Comparison of ENCODE assay signal across 9 cellular contexts in genomic region chr2:217790681-217791392, GRCh38.
A peak's percentile ranks its signal among the peaks of the same experiment; 100 is the strongest.
DNase-seq lines count a peak whose midpoint lies in the region; ATAC-seq and TF ChIP-seq lines count a peak whose summit lies in the region.
"Had no signal": no experiment of that assay in that cellular context is flagged by ENCODE, and none has a peak within 500 bp of the region (broad histone marks: within the 10 kb centered on the region; RNA-seq: fewer than 3 reads in every experiment).

No MANE protein-coding gene starts in this region.

- H3K27me3 Mint-ChIP-seq in IgD-negative memory B cell (no peaks in the 10 kb centered on the region), MCF 10A (ENCODE audit: insufficient read depth, unreplicated experiment) (no peaks in the 10 kb centered on the region), naive B cell (no peaks in the 10 kb centered on the region)

- H3K36me3 Mint-ChIP-seq in IgD-negative memory B cell (no peaks in the 10 kb centered on the region), MCF 10A (ENCODE audit: insufficient read depth, unreplicated experiment) (no peaks in the 10 kb centered on the region), naive B cell (no peaks in the 10 kb centered on the region)

- CTCF ChIA-PET in BJ (lab: Yijun Ruan, JAX) (interaction anchor here (0.5 to 10.8 kb wide), 23 partner anchors 12 to 290 kb away, joined by 3 to 264 read pairs (median 7); partner anchors contain the start of gene RUFY4), MCF 10A (lab: Yijun Ruan, JAX) (interaction anchor here (0.6 to 10.6 kb wide), 25 partner anchors 8 to 277 kb away, joined by 3 to 678 read pairs (median 6); no protein-coding TSS in a partner anchor)

- H3K27me3 ChIP-seq in BJ (ENCODE audit: control insufficient read depth, insufficient read depth, low read length) (no peaks in the 10 kb centered on the region), SJCRH30 (no peaks in the 10 kb centered on the region; the same call in 1 of the 2 replicates)

- POLR2A ChIA-PET in BJ (lab: Charles Lee) (no interaction called here), MCF 10A (lab: Yijun Ruan, JAX) (interaction anchor here (0.6 to 1.8 kb wide), 3 partner anchors 26 to 96 kb away, joined by 3 to 8 read pairs (median 3); no protein-coding TSS in a partner anchor)

- DNase-seq in BJ (ENCODE audit: low read depth) (peak; percentile 14), MCF 10A (ENCODE audit: unreplicated experiment) (peak; percentile 49), naive B cell (no peak), HuH-7 (ENCODE audit: low spot score) (no peak), NCI-H187 treated with DMSO at 0.1 percent for 48 hours (lab: John Stamatoyannopoulos, UW) (no peak), NCI-H526 treated with DMSO at 0.1 percent for 48 hours (lab: John Stamatoyannopoulos, UW) (no peak), SJCRH30 (no peak)

- TF ChIP-seq CTCF in BJ (IDR thresholded peaks at IDR 0.05; ENCODE audit: insufficient read depth, low read depth, low read length) (no peak), MCF 10A (IDR thresholded peaks at IDR 0.05; ENCODE audit: unreplicated experiment) (no peak)

- H3K9me3 Mint-ChIP-seq in IgD-negative memory B cell (peaks cover 0 to 1% (median 0%) of the 10 kb centered on the region in 3 donors), MCF 10A (ENCODE audit: unreplicated experiment) (no peaks in the 10 kb centered on the region), naive B cell (peaks cover 0 to 2% (median 0%) of the 10 kb centered on the region in 7 donors)

- no TSS peak for BruUV-seq in MCF 10A (replicated peaks; lab: Mats Ljungman, UMichigan)

- no peaks in the 10 kb centered on the region for H3K4me1 ChIP-seq in SJCRH30

- H3K27ac Mint-ChIP-seq in IgD-negative memory B cell, result peak overlapping the region in 1 of 3 donors; percentile 27
- no peak overlapping the region for H3K27ac Mint-ChIP-seq in MCF 10A (ENCODE audit: low read depth, unreplicated experiment)
- H3K27ac Mint-ChIP-seq in naive B cell, result peak overlapping the region in 4 of 6 donors; percentile 44 to 91 (median 50)
- H3K27ac Mint-ChIP-seq: WTC11 had no signal

- H3K4me1 Mint-ChIP-seq in IgD-negative memory B cell (peaks cover 7 to 13% (median 7%) of the 10 kb centered on the region in 3 donors), MCF 10A (ENCODE audit: insufficient read depth, unreplicated experiment) (peaks cover 9% of the 10 kb centered on the region), naive B cell (peaks cover 23 to 43% (median 33%) of the 10 kb centered on the region in 3 donors)

- no peak for ATAC-seq in naive B cell (ENCODE audit: low read depth in 2 of 2)
- ATAC-seq: WTC11 had no signal

- H3K4me3 Mint-ChIP-seq in IgD-negative memory B cell (peak overlapping the region; percentile 18 to 90 (median 80)), MCF 10A (ENCODE audit: unreplicated experiment) (no peak overlapping the region), naive B cell (peak overlapping the region; percentile 72 to 94 (median 86))
- H3K4me3 Mint-ChIP-seq: WTC11 had no signal

- no peaks in the 10 kb centered on the region for H3K9me3 ChIP-seq in SJCRH30 (replicated peaks)

- H3K4me3 ChIP-seq in BJ (ENCODE audit: low read depth, low read length) (no peak overlapping the region), SJCRH30 (no peak overlapping the region)

- no peak overlapping the region for H3K27ac ChIP-seq in SJCRH30

- H3K36me3 ChIP-seq in BJ (ENCODE audit: control insufficient read depth, insufficient read depth, low read length) (no peaks in the 10 kb centered on the region; the same call in 1 of the 2 replicates), SJCRH30 (no peaks in the 10 kb centered on the region)

- intact Hi-C loops in MCF 10A (cut with micrococcal nuclease), result loop anchor here (1.0 kb wide), 1 partner anchor 95 kb away; no protein-coding TSS in a partner anchor

Comparison
In these comparisons a context has a peak if more than half of its experiments do, and no peak if none do; other contexts are left out.
1. DNase-seq: peak in BJ (single experiment) and MCF 10A (single experiment); none in naive B cell (single experiment), HuH-7 (single experiment), NCI-H187 treated with DMSO at 0.1 percent for 48 hours (single experiment), NCI-H526 treated with DMSO at 0.1 percent for 48 hours (single experiment) and SJCRH30 (0 of 2).